Comparison of ENCODE assay signal across 1 cellular context in the genomic region with DNA sequence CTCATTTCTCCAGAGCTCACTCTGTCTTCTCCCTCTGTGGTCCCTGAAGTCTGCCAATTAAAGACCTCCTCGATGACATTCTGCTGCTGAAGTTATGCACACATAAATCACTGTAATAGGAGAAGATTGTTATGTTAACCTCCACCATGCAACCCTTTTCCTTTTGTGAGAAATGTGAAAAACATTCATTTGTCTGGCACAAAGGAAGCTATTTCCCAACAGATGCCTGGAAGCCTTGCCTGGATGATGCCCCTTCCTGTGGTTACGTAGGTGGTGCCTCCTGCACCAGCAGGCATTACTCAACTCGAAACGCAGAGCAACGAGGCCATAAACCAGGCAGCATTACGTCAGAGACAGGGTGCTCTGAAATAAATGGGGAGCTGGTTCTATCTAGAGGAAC.
TF ChIP-seq lines count a peak whose summit lies in the region.

No MANE protein-coding gene starts in this region.

TF ChIP-seq in A549, 52 proteins besides CTCF, POLR2A, EP300 and RAD21 (continued from another document):
- TF ChIP-seq HMGXB4 (CRISPR knock-in tag; IDR thresholded peaks at IDR 0.05; ENCODE audit: borderline replicate concordance) (no peak), CBX8 (IDR thresholded peaks at IDR 0.05) (no peak), RCOR1 (IDR thresholded peaks at IDR 0.05; ENCODE audit: low read depth, low read length) (no peak), HOXB13 (CRISPR knock-in tag; IDR thresholded peaks at IDR 0.05; ENCODE audit: low read depth) (no peak), KDM5A (IDR thresholded peaks at IDR 0.05) (no peak), NR3C1 (IDR thresholded peaks at IDR 0.05) (no peak), KDM1A (IDR thresholded peaks at IDR 0.05; ENCODE audit: low read depth) (no peak), ZC3H11A (IDR thresholded peaks at IDR 0.05) (no peak), PHF8 (IDR thresholded peaks at IDR 0.05; ENCODE audit: borderline replicate concordance, low read depth) (no peak), HEYL (CRISPR knock-in tag; IDR thresholded peaks at IDR 0.05) (no peak), CBX2 (IDR thresholded peaks at IDR 0.05; ENCODE audit: borderline replicate concordance, low read depth) (no peak), CHD2 (IDR thresholded peaks at IDR 0.05; ENCODE audit: low read length, partially characterized antibody) (no peak), BCL3 (IDR thresholded peaks at IDR 0.05) (no peak)
- TF ChIP-seq, protein P1, sequence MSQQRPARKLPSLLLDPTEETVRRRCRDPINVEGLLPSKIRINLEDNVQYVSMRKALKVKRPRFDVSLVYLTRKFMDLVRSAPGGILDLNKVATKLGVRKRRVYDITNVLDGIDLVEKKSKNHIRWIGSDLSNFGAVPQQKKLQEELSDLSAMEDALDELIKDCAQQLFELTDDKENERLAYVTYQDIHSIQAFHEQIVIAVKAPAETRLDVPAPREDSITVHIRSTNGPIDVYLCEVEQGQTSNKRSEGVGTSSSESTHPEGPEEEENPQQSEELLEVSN (IDR thresholded peaks at IDR 0.05; ENCODE audit: borderline replicate concordance, low read depth), result no peak
- TF ChIP-seq, protein P2, sequence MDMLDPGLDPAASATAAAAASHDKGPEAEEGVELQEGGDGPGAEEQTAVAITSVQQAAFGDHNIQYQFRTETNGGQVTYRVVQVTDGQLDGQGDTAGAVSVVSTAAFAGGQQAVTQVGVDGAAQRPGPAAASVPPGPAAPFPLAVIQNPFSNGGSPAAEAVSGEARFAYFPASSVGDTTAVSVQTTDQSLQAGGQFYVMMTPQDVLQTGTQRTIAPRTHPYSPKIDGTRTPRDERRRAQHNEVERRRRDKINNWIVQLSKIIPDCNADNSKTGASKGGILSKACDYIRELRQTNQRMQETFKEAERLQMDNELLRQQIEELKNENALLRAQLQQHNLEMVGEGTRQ (IDR thresholded peaks at IDR 0.05), result no peak
- TF ChIP-seq, protein P3, sequence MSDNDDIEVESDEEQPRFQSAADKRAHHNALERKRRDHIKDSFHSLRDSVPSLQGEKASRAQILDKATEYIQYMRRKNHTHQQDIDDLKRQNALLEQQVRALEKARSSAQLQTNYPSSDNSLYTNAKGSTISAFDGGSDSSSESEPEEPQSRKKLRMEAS (IDR thresholded peaks at IDR 0.05), result no peak
TF ChIP-seq in A549: peak in this region for 0.
